In the genomic region with DNA sequence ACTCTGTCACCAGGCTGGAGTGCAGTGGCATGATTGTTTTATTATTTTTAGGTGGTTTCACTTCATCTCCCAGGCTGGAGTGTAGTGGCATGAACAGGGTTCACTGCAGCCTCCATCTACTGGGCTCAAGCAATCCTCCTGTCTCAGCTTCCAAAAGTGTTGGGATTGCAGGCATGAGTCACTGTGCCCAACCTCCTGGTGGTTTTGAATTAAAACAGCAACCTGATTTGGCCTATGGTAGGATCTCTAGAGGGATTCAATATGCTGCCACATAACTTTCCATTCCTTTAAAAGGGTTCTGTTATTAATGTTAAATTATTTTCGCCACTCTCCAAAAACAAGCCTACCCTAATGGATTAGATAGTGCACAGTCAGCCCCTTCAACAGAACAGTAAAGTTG, we compare ENCODE assay signal across 1 cellular context.
TF ChIP-seq lines count a peak whose summit lies in the region.

No MANE protein-coding gene starts in this region.

TF ChIP-seq in HepG2, 621 proteins besides CTCF, POLR2A, EP300 and RAD21:
- TF ChIP-seq STAG1 (CRISPR knock-in tag; IDR thresholded peaks at IDR 0.05) (0 out of 2 replicates have a peak, but pooled peaks have one; percentile 12), FOSL1 (CRISPR knock-in tag; IDR thresholded peaks at IDR 0.05; ENCODE audit: borderline replicate concordance) (peak; percentile 40; the same call in 1 of the 2 replicates), SMC3 (IDR thresholded peaks at IDR 0.05; ENCODE audit: low read length) (no peak), ATF1 (CRISPR knock-in tag; IDR thresholded peaks at IDR 0.05) (no peak), FOSL2 (CRISPR knock-in tag; IDR thresholded peaks at IDR 0.05) (peak; percentile 70)
TF ChIP-seq in HepG2: peak in this region for 3.
